ENCODE assay signal across 1 cellular context in genomic region chr20:63745961-63746765, GRCh38.
TF ChIP-seq lines count a peak whose summit lies in the region.

No MANE protein-coding gene starts in this region.

TF ChIP-seq in HepG2, 621 proteins besides CTCF, POLR2A, EP300 and RAD21 (continued from another document and continues in another):
- TF ChIP-seq EHMT2 (IDR thresholded peaks at IDR 0.05; ENCODE audit: borderline replicate concordance, low read depth, low read length) (no peak), CBX2 (IDR thresholded peaks at IDR 0.05; ENCODE audit: low read depth, low read length) (no peak), CBX2 (CRISPR knock-in tag; IDR thresholded peaks at IDR 0.05; ENCODE audit: low read depth) (no peak), ASH2L (IDR thresholded peaks at IDR 0.05; ENCODE audit: insufficient read length, low read depth, low read length) (no peak), HNRNPK (IDR thresholded peaks at IDR 0.05; ENCODE audit: low read depth, low read length, poor library complexity, severe bottlenecking) (peak; percentile 6), RXRA (CRISPR knock-in tag; IDR thresholded peaks at IDR 0.05) (no peak), SYNCRIP (IDR thresholded peaks at IDR 0.05; ENCODE audit: insufficient read depth, low read depth, low read length) (no peak), ZNF740 (CRISPR knock-in tag; IDR thresholded peaks at IDR 0.05) (no peak), ZBTB37 (CRISPR knock-in tag; IDR thresholded peaks at IDR 0.05) (no peak; the same call in 1 of the 2 replicates), ZNF530 (CRISPR knock-in tag; IDR thresholded peaks at IDR 0.05; ENCODE audit: low read depth) (no peak), ZSCAN29 (CRISPR knock-in tag; conservative IDR thresholded peaks at IDR 0.05) (no peak), ZNF607 (CRISPR knock-in tag; IDR thresholded peaks at IDR 0.05; ENCODE audit: borderline replicate concordance) (0 out of 2 replicates have a peak, but pooled peaks have one; percentile 37), ZNF614 (CRISPR knock-in tag; IDR thresholded peaks at IDR 0.05; ENCODE audit: borderline replicate concordance) (no peak), HNRNPL (IDR thresholded peaks at IDR 0.05; ENCODE audit: low read depth, low read length) (peak; percentile 70), PLRG1 (conservative IDR thresholded peaks at IDR 0.05) (no peak), KDM5B (CRISPR knock-in tag; IDR thresholded peaks at IDR 0.05; ENCODE audit: borderline replicate concordance) (peak; percentile 74; the same call in 1 of the 2 replicates), ZFP82 (CRISPR knock-in tag; IDR thresholded peaks at IDR 0.05; ENCODE audit: borderline replicate concordance) (no peak), JUND (CRISPR knock-in tag; IDR thresholded peaks at IDR 0.05) (no peak), MATR3 (CRISPR knock-in tag; IDR thresholded peaks at IDR 0.05) (no peak), POGZ (CRISPR knock-in tag; IDR thresholded peaks at IDR 0.05) (0 out of 2 replicates have a peak, but pooled peaks have one; percentile 24), ISL2 (CRISPR knock-in tag; IDR thresholded peaks at IDR 0.05) (no peak), IKZF4 (CRISPR knock-in tag; IDR thresholded peaks at IDR 0.05; ENCODE audit: borderline replicate concordance, low read depth, not compliant biosample characterization) (peak; percentile 32), ZNF788 (CRISPR knock-in tag; IDR thresholded peaks at IDR 0.05; ENCODE audit: borderline replicate concordance) (0 out of 2 replicates have a peak, but pooled peaks have one; percentile 7), GPN1 (CRISPR knock-in tag; IDR thresholded peaks at IDR 0.05; ENCODE audit: borderline replicate concordance) (no peak), PRMT3 (CRISPR knock-in tag; IDR thresholded peaks at IDR 0.05; ENCODE audit: borderline replicate concordance, low read depth) (no peak), GATA4 (IDR thresholded peaks at IDR 0.05; ENCODE audit: borderline replicate concordance, low read depth) (no peak), PAWR (CRISPR knock-in tag; IDR thresholded peaks at IDR 0.05; ENCODE audit: borderline replicate concordance) (no peak), ARID4A (CRISPR knock-in tag; IDR thresholded peaks at IDR 0.05; ENCODE audit: borderline replicate concordance) (peak; percentile 33; the same call in 1 of the 2 replicates), NRL (CRISPR knock-in tag; IDR thresholded peaks at IDR 0.05; ENCODE audit: borderline replicate concordance) (peak; percentile 17), MAX (IDR thresholded peaks at IDR 0.05) (0 out of 2 replicates have a peak, but pooled peaks have one; percentile 21), ZNF451 (CRISPR knock-in tag; IDR thresholded peaks at IDR 0.05) (no peak), HOXA3 (CRISPR knock-in tag; IDR thresholded peaks at IDR 0.05) (0 out of 2 replicates have a peak, but pooled peaks have one; percentile 17), EED (CRISPR knock-in tag; IDR thresholded peaks at IDR 0.05) (no peak), ZNF225 (CRISPR knock-in tag; IDR thresholded peaks at IDR 0.05) (no peak), MYC (CRISPR knock-in tag; IDR thresholded peaks at IDR 0.05; ENCODE audit: borderline replicate concordance) (0 out of 2 replicates have a peak, but pooled peaks have one; percentile 11), CAMTA2 (CRISPR knock-in tag; IDR thresholded peaks at IDR 0.05; ENCODE audit: borderline replicate concordance) (0 out of 2 replicates have a peak, but pooled peaks have one; percentile 8), ZNF24 (IDR thresholded peaks at IDR 0.05) (no peak), MAFF (IDR thresholded peaks at IDR 0.05; ENCODE audit: low read depth, low read length) (no peak), TAF1 (CRISPR knock-in tag; IDR thresholded peaks at IDR 0.05) (no peak), ARID2 (CRISPR knock-in tag; IDR thresholded peaks at IDR 0.05; ENCODE audit: borderline replicate concordance) (no peak), ZNF772 (CRISPR knock-in tag; IDR thresholded peaks at IDR 0.05) (no peak)
- TF ChIP-seq, protein P1, sequence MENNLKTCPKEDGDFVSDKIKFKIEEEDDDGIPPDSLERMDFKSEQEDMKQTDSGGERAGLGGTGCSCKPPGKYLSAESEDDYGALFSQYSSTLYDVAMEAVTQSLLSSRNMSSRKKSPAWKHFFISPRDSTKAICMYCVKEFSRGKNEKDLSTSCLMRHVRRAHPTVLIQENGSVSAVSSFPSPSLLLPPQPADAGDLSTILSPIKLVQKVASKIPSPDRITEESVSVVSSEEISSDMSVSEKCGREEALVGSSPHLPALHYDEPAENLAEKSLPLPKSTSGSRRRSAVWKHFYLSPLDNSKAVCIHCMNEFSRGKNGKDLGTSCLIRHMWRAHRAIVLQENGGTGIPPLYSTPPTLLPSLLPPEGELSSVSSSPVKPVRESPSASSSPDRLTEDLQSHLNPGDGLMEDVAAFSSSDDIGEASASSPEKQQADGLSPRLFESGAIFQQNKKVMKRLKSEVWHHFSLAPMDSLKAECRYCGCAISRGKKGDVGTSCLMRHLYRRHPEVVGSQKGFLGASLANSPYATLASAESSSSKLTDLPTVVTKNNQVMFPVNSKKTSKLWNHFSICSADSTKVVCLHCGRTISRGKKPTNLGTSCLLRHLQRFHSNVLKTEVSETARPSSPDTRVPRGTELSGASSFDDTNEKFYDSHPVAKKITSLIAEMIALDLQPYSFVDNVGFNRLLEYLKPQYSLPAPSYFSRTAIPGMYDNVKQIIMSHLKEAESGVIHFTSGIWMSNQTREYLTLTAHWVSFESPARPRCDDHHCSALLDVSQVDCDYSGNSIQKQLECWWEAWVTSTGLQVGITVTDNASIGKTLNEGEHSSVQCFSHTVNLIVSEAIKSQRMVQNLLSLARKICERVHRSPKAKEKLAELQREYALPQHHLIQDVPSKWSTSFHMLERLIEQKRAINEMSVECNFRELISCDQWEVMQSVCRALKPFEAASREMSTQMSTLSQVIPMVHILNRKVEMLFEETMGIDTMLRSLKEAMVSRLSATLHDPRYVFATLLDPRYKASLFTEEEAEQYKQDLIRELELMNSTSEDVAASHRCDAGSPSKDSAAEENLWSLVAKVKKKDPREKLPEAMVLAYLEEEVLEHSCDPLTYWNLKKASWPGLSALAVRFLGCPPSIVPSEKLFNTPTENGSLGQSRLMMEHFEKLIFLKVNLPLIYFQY (CRISPR knock-in tag; IDR thresholded peaks at IDR 0.05; ENCODE audit: borderline replicate concordance): peak; percentile 90; the same call in 1 of the 2 replicates
- TF ChIP-seq, protein P2, sequence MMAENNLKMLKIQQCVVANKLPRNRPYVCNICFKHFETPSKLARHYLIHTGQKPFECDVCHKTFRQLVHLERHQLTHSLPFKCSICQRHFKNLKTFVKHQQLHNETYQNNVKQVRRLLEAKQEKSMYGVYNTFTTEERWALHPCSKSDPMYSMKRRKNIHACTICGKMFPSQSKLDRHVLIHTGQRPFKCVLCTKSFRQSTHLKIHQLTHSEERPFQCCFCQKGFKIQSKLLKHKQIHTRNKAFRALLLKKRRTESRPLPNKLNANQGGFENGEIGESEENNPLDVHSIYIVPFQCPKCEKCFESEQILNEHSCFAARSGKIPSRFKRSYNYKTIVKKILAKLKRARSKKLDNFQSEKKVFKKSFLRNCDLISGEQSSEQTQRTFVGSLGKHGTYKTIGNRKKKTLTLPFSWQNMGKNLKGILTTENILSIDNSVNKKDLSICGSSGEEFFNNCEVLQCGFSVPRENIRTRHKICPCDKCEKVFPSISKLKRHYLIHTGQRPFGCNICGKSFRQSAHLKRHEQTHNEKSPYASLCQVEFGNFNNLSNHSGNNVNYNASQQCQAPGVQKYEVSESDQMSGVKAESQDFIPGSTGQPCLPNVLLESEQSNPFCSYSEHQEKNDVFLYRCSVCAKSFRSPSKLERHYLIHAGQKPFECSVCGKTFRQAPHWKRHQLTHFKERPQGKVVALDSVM (CRISPR knock-in tag; IDR thresholded peaks at IDR 0.05): no peak
- TF ChIP-seq, protein P3, sequence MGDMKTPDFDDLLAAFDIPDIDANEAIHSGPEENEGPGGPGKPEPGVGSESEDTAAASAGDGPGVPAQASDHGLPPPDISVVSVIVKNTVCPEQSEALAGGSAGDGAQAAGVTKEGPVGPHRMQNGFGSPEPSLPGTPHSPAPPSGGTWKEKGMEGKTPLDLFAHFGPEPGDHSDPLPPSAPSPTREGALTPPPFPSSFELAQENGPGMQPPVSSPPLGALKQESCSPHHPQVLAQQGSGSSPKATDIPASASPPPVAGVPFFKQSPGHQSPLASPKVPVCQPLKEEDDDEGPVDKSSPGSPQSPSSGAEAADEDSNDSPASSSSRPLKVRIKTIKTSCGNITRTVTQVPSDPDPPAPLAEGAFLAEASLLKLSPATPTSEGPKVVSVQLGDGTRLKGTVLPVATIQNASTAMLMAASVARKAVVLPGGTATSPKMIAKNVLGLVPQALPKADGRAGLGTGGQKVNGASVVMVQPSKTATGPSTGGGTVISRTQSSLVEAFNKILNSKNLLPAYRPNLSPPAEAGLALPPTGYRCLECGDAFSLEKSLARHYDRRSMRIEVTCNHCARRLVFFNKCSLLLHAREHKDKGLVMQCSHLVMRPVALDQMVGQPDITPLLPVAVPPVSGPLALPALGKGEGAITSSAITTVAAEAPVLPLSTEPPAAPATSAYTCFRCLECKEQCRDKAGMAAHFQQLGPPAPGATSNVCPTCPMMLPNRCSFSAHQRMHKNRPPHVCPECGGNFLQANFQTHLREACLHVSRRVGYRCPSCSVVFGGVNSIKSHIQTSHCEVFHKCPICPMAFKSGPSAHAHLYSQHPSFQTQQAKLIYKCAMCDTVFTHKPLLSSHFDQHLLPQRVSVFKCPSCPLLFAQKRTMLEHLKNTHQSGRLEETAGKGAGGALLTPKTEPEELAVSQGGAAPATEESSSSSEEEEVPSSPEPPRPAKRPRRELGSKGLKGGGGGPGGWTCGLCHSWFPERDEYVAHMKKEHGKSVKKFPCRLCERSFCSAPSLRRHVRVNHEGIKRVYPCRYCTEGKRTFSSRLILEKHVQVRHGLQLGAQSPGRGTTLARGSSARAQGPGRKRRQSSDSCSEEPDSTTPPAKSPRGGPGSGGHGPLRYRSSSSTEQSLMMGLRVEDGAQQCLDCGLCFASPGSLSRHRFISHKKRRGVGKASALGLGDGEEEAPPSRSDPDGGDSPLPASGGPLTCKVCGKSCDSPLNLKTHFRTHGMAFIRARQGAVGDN (CRISPR knock-in tag; IDR thresholded peaks at IDR 0.05): peak; percentile 80
- TF ChIP-seq, protein P4, sequence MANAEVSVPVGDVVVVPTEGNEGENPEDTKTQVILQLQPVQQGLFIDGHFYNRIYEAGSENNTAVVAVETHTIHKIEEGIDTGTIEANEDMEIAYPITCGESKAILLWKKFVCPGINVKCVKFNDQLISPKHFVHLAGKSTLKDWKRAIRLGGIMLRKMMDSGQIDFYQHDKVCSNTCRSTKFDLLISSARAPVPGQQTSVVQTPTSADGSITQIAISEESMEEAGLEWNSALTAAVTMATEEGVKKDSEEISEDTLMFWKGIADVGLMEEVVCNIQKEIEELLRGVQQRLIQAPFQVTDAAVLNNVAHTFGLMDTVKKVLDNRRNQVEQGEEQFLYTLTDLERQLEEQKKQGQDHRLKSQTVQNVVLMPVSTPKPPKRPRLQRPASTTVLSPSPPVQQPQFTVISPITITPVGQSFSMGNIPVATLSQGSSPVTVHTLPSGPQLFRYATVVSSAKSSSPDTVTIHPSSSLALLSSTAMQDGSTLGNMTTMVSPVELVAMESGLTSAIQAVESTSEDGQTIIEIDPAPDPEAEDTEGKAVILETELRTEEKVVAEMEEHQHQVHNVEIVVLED (CRISPR knock-in tag; IDR thresholded peaks at IDR 0.05; ENCODE audit: borderline replicate concordance): 0 out of 2 replicates have a peak, but pooled peaks have one; percentile 16
